ENCODE assay signal across 8 cellular contexts in the genomic region with DNA sequence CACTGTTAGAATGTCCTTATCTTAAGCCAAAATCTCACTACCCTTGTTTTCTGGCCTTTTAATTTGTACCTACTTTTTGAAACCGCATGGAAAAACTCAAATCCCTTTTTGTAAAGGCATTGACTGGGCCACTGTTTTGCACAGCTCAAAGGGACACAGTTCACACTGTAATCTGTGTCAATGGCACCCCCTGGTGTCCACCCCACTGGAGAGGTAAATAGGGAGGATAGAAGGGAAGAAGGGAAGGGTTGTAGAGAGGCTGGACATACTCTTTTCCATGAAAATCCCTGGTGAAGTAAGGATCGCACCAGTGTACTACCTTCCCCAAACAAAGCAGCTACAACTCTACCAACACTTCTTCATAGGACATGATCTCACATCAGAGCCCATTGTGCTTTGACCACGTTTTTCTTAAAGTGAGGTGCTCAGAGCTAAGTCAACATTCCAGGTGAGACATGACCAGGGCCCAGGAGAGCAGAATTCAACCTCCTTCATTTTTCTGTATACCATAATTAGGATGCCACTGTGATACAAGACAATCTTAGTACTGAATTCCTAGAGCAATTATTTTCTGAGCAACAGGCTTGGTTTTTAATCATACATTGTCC.
DNase-seq lines count a peak whose midpoint lies in the region; ATAC-seq and TF ChIP-seq lines count a peak whose summit lies in the region.

No MANE protein-coding gene starts in this region.

- intact Hi-C loops in colonic mucosa (cut with DNase I): loop anchor here (2.0 to 5.0 kb wide), 3 partner anchors 45 to 435 kb away; no protein-coding TSS in a partner anchor
- intact Hi-C loops in right lobe of liver (cut with DNase I): loop anchor here (5.0 to 10.0 kb wide), 2 partner anchors 418 to 420 kb away; no protein-coding TSS in a partner anchor

- peak; percentile 74 for TF ChIP-seq CTCF in GM12873 (IDR thresholded peaks at IDR 0.05; ENCODE audit: insufficient read depth, low read depth, low read length, missing control alignments)
- peak; percentile 71 for TF ChIP-seq CTCF in colonic mucosa (IDR thresholded peaks at IDR 0.05)
- TF ChIP-seq CTCF in right lobe of liver (IDR thresholded peaks at IDR 0.05): peak; percentile 76 to 95 (median 84)

- DNase-seq in NCI-H526 treated with DMSO at 0.1 percent for 48 hours (lab: John Stamatoyannopoulos, UW): peak; percentile 26
- peak; percentile 83 to 89 for DNase-seq in activated CD4-positive, alpha-beta T cell treated with anti-CD3 and anti-CD28 coated beads for 4 hours
- DNase-seq in colonic mucosa: peak; percentile 94
- peak; percentile 86 to 91 (median 87) for DNase-seq in right lobe of liver
- DNase-seq in stimulated activated CD4-positive, alpha-beta T cell treated with anti-CD3 and anti-CD28 coated beads, TNF-alpha, amount 100 ng/mL, for 48 hours (ENCODE audit: low read depth in 3 of 3): peak; percentile 49 to 84 (median 60)

- WGBS in right lobe of liver (ENCODE audit: insufficient coverage, low coverage, low lambda C conversion rate, missing lambda C conversion rate): 33% methylated on average over 3 of the region's 3 CpGs

- H3K9me3 ChIP-seq in colonic mucosa: no peaks in the 10 kb centered on the region
- H3K9me3 ChIP-seq in right lobe of liver: no peaks in the 10 kb centered on the region

- peak; percentile 74 for ATAC-seq in HG03354 (IDR thresholded peaks at IDR 0.05; ENCODE audit: poor library complexity, severe bottlenecking, unreplicated experiment)
- peak; percentile 96 to 97 (median 97) for ATAC-seq in right lobe of liver
- no peak for ATAC-seq in HG02981 (IDR thresholded peaks at IDR 0.05; ENCODE audit: unreplicated experiment)

- H3K9ac ChIP-seq in colonic mucosa (ENCODE audit: low read depth in 2 of 2, low read length in 2 of 2): no peak overlapping the region

- H3K4me1 ChIP-seq in colonic mucosa: no peaks in the 10 kb centered on the region
- H3K4me1 ChIP-seq in right lobe of liver: no peaks in the 10 kb centered on the region

- H3K27ac ChIP-seq in colonic mucosa (no peak overlapping the region), right lobe of liver (no peak overlapping the region)

- H3K4me3 ChIP-seq in colonic mucosa: no peak overlapping the region
- H3K4me3 ChIP-seq in right lobe of liver: no peak overlapping the region

- no peaks in the 10 kb centered on the region for H3K36me3 ChIP-seq in colonic mucosa
- no peaks in the 10 kb centered on the region for H3K36me3 ChIP-seq in right lobe of liver

- TF ChIP-seq POLR2A in right lobe of liver (IDR thresholded peaks at IDR 0.05): no peak

- H3K27me3 ChIP-seq in colonic mucosa (no peaks in the 10 kb centered on the region), right lobe of liver (no peaks in the 10 kb centered on the region)

Comparison
In these comparisons a context has a peak if more than half of its experiments do, and no peak if none do; other contexts are left out.
1. DNase-seq: peak in every context shown above with its lines; median percentile 94 in colonic mucosa; 87 in right lobe of liver; 86 in activated CD4-positive, alpha-beta T cell treated with anti-CD3 and anti-CD28 coated beads for 4 hours; 60 in stimulated activated CD4-positive, alpha-beta T cell treated with anti-CD3 and anti-CD28 coated beads, TNF-alpha, amount 100 ng/mL, for 48 hours; 26 in NCI-H526 treated with DMSO at 0.1 percent for 48 hours.